ENCODE assay signal across 8 cellular contexts in the genomic region with DNA sequence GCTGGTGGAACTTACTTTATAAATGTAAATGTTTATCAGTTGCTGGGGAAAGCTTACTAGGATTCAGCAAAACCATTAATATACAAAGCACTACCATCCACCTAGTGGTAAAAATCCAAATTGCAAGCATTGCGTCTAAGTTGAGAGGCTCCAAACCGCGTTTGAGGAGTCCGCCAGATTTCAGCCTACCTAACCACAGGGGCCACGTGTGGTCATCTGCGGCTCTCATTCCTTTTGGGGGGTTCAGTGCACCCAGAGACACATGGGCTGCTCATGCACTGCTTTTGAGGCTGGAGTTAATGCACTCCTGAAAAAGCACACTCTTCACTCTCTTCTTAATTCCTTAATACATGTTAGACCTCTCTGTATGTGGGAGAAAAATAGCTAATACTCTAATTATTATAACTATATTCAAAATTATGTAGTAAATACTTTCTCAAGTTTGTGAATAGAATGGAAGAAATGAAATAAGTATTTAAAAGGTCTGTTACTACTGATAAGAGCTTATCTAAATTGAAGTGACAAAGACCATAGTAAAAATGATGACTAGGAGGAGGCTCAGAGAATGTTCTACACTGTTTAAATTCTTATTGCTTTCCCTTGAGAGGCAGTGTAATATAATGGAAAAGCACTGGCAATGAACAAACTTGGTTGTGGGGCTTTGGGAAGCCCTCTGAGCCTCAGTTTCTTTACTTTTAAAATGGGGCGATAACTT. TPM values are rescaled to one million over a fixed set of nuclear protein-coding genes. Genes with fewer than 3 reads are reported as not detected.
A peak's percentile ranks its signal among the peaks of the same experiment; 100 is the strongest.
DNase-seq lines count a peak whose midpoint lies in the region; ATAC-seq and TF ChIP-seq lines count a peak whose summit lies in the region.

No MANE protein-coding gene starts in this region.

- H3K9me3 Mint-ChIP-seq in activated naive CD4-positive, alpha-beta T cell treated with anti-CD3 and anti-CD28 coated beads, Interleukin-2, amount 50 U/mL, for 24 hours, result no peaks in the 10 kb centered on the region
- no peaks in the 10 kb centered on the region for H3K9me3 Mint-ChIP-seq in glutamatergic neuron (ENCODE audit: unreplicated experiment)

- H3K36me3 Mint-ChIP-seq in activated naive CD4-positive, alpha-beta T cell treated with anti-CD3 and anti-CD28 coated beads, Interleukin-2, amount 50 U/mL, for 24 hours, result no peaks in the 10 kb centered on the region
- H3K36me3 Mint-ChIP-seq in glutamatergic neuron (ENCODE audit: unreplicated experiment), result no peaks in the 10 kb centered on the region

- H3K4me3 Mint-ChIP-seq in activated naive CD4-positive, alpha-beta T cell treated with anti-CD3 and anti-CD28 coated beads, Interleukin-2, amount 50 U/mL, for 24 hours, result peak overlapping the region; percentile 59
- H3K4me3 Mint-ChIP-seq in glutamatergic neuron (ENCODE audit: unreplicated experiment), result no peak overlapping the region

- no peaks in the 10 kb centered on the region for H3K27me3 Mint-ChIP-seq in activated naive CD4-positive, alpha-beta T cell treated with anti-CD3 and anti-CD28 coated beads, Interleukin-2, amount 50 U/mL, for 24 hours
- no peaks in the 10 kb centered on the region for H3K27me3 Mint-ChIP-seq in glutamatergic neuron (ENCODE audit: unreplicated experiment)

- ATAC-seq in GM21515 (IDR thresholded peaks at IDR 0.05; ENCODE audit: unreplicated experiment), result no peak

- H3K4me1 Mint-ChIP-seq in activated naive CD4-positive, alpha-beta T cell treated with anti-CD3 and anti-CD28 coated beads, Interleukin-2, amount 50 U/mL, for 24 hours, result peaks cover 45% of the 10 kb centered on the region
- H3K4me1 Mint-ChIP-seq in glutamatergic neuron (ENCODE audit: low read depth, unreplicated experiment), result no peaks in the 10 kb centered on the region

- peak overlapping the region; percentile 99 for H3K27ac Mint-ChIP-seq in activated naive CD4-positive, alpha-beta T cell treated with anti-CD3 and anti-CD28 coated beads, Interleukin-2, amount 50 U/mL, for 24 hours
- no peak overlapping the region for H3K27ac Mint-ChIP-seq in glutamatergic neuron (ENCODE audit: unreplicated experiment)

- peak; percentile 45 for DNase-seq in NK-92 treated with Interleukin-12 subunit alpha and Interleukin-12 subunit beta, amount 100 ng/mL, for 24 hours (lab: John Stamatoyannopoulos, UW)
- no peak for DNase-seq in NK-92 (lab: John Stamatoyannopoulos, UW; ENCODE audit: unreplicated experiment)
- DNase-seq in HT1080 (ENCODE audit: low read depth), result peak; percentile 89
- peak; percentile 90 for DNase-seq in OCI-M1 (lab: John Stamatoyannopoulos, UW)
- no peak for DNase-seq in glutamatergic neuron
- peak; percentile 69 for DNase-seq in pulmonary artery endothelial cell (ENCODE audit: low read depth, low spot score)

- peak; percentile 93 for TF ChIP-seq CTCF in glutamatergic neuron (IDR thresholded peaks at IDR 0.05; ENCODE audit: partially characterized antibody, unreplicated experiment)

RNA-seq across cellular contexts. Expression of a gene that starts 41.4 kb away (rescaled TPM):
- not detected in 2 replicates for total RNA-seq in HT1080 (2014; rRNA removed; shearing (Covaris generic))
- not detected in 2 replicates for polyA plus RNA-seq in HT1080 (2015; cell fraction: cytosol; rRNA removed)
- polyA plus RNA-seq in HT1080 (2015; cell fraction: nucleus; rRNA removed), result not detected in 2 replicates
- total RNA-seq in glutamatergic neuron (ENCODE audit: unreplicated experiment) (not detected), pulmonary artery endothelial cell (not detected in 2 replicates)

RNA-seq across cellular contexts. Expression of a gene that starts 41.4 kb away (rescaled TPM):
- 35.2 and 48.3 TPM in 2 replicates for total RNA-seq in HT1080 (2014; rRNA removed; shearing (Covaris generic))
- polyA plus RNA-seq in HT1080 (2015; cell fraction: cytosol; rRNA removed), result 18.1 and 20.1 TPM in 2 replicates
- 48.4 and 51.8 TPM in 2 replicates for polyA plus RNA-seq in HT1080 (2015; cell fraction: nucleus; rRNA removed)
- total RNA-seq in glutamatergic neuron (ENCODE audit: unreplicated experiment) (65.3 TPM), pulmonary artery endothelial cell (28.0 and 39.0 TPM in 2 replicates)

Comparison
In these comparisons a context has a peak if more than half of its experiments do, and no peak if none do; other contexts are left out.
1. DNase-seq: peak in NK-92 treated with Interleukin-12 subunit alpha and Interleukin-12 subunit beta, amount 100 ng/mL, for 24 hours (single experiment), HT1080 (single experiment), OCI-M1 (single experiment) and pulmonary artery endothelial cell (single experiment); none in NK-92 (single experiment) and glutamatergic neuron (single experiment).